In genomic region chr2:67616749-67617148, GRCh38 we compare ENCODE assay signal across 9 cellular contexts.
DNase-seq lines count a peak whose midpoint lies in the region; ATAC-seq and TF ChIP-seq lines count a peak whose summit lies in the region.
"Had no signal": no experiment of that assay in that cellular context is flagged by ENCODE, and none has a peak within 500 bp of the region (broad histone marks: within the 10 kb centered on the region; RNA-seq: fewer than 3 reads in every experiment).

No MANE protein-coding gene starts in this region.

- H3K4me3 Mint-ChIP-seq in HFFc6, result no peak overlapping the region
- H3K4me3 Mint-ChIP-seq in endothelial cell (ENCODE audit: unreplicated experiment), result no peak overlapping the region
- no peak overlapping the region for H3K4me3 Mint-ChIP-seq in effector memory CD8-positive, alpha-beta T cell
- H3K4me3 Mint-ChIP-seq in activated naive CD8-positive, alpha-beta T cell treated with anti-CD3 and anti-CD28 coated beads for 36 hours, result no peak overlapping the region

- H3K27ac Mint-ChIP-seq in HFFc6, result 0 out of 2 replicates have a peak overlapping the region, but pooled peaks have one; percentile 19
- H3K27ac Mint-ChIP-seq in endothelial cell (ENCODE audit: unreplicated experiment), result no peak overlapping the region
- H3K27ac Mint-ChIP-seq in effector memory CD8-positive, alpha-beta T cell, result no peak overlapping the region
- H3K27ac Mint-ChIP-seq in activated naive CD8-positive, alpha-beta T cell treated with anti-CD3 and anti-CD28 coated beads for 36 hours, result no peak overlapping the region

- H3K4me1 Mint-ChIP-seq in HFFc6 (ENCODE audit: low read depth) (no peaks in the 10 kb centered on the region; the same call in 1 of the 2 replicates), endothelial cell (ENCODE audit: unreplicated experiment) (no peaks in the 10 kb centered on the region)
- H3K4me1 Mint-ChIP-seq in effector memory CD8-positive, alpha-beta T cell (ENCODE audit: low read depth in 2 of 2), result no peaks in the 10 kb centered on the region
- H3K4me1 Mint-ChIP-seq in activated naive CD8-positive, alpha-beta T cell treated with anti-CD3 and anti-CD28 coated beads for 36 hours, result no peaks in the 10 kb centered on the region

- H3K9me3 Mint-ChIP-seq in HFFc6, result no peaks in the 10 kb centered on the region
- H3K9me3 Mint-ChIP-seq in endothelial cell (ENCODE audit: unreplicated experiment), result no peaks in the 10 kb centered on the region
- H3K9me3 Mint-ChIP-seq in effector memory CD8-positive, alpha-beta T cell, result no peaks in the 10 kb centered on the region
- H3K9me3 Mint-ChIP-seq in activated naive CD8-positive, alpha-beta T cell treated with anti-CD3 and anti-CD28 coated beads for 36 hours, result no peaks in the 10 kb centered on the region

- DNase-seq in HFFc6, result no peak
- peak; percentile 28 for DNase-seq in RPMI7951 (ENCODE audit: low read depth)
- peak; percentile 34 for DNase-seq in myocyte (ENCODE audit: low read depth)
- DNase-seq in endothelial cell (ENCODE audit: low spot score), result no peak
- no peak for DNase-seq in effector memory CD8-positive, alpha-beta T cell
- DNase-seq in activated naive CD8-positive, alpha-beta T cell treated with anti-CD3 and anti-CD28 coated beads for 36 hours, result no peak
- DNase-seq in activated CD4-positive, alpha-beta T cell treated with anti-CD3 and anti-CD28 coated beads for 48 hours, result no peak
- DNase-seq: NCI-H2107 had no signal

- TF ChIP-seq CTCF in HFFc6 (IDR thresholded peaks at IDR 0.05) (no peak), endothelial cell (IDR thresholded peaks at IDR 0.05; ENCODE audit: unreplicated experiment) (no peak)

- ATAC-seq in GM18502 (IDR thresholded peaks at IDR 0.05; ENCODE audit: poor library complexity, unreplicated experiment), result peak; percentile 88
- ATAC-seq in effector memory CD8-positive, alpha-beta T cell (replicated peaks), result no peak

- H3K27me3 Mint-ChIP-seq in HFFc6 (ENCODE audit: insufficient read depth), result no peaks in the 10 kb centered on the region
- H3K27me3 Mint-ChIP-seq in endothelial cell (ENCODE audit: unreplicated experiment), result no peaks in the 10 kb centered on the region
- H3K27me3 Mint-ChIP-seq in effector memory CD8-positive, alpha-beta T cell, result no peaks in the 10 kb centered on the region
- no peaks in the 10 kb centered on the region for H3K27me3 Mint-ChIP-seq in activated naive CD8-positive, alpha-beta T cell treated with anti-CD3 and anti-CD28 coated beads for 36 hours

- H3K36me3 Mint-ChIP-seq in HFFc6 (ENCODE audit: low read depth) (no peaks in the 10 kb centered on the region), endothelial cell (ENCODE audit: low read depth, unreplicated experiment) (no peaks in the 10 kb centered on the region)
- H3K36me3 Mint-ChIP-seq in effector memory CD8-positive, alpha-beta T cell (ENCODE audit: insufficient read depth), result no peaks in the 10 kb centered on the region
- no peaks in the 10 kb centered on the region for H3K36me3 Mint-ChIP-seq in activated naive CD8-positive, alpha-beta T cell treated with anti-CD3 and anti-CD28 coated beads for 36 hours

Comparison
In these comparisons a context has a peak if more than half of its experiments do, and no peak if none do; other contexts are left out.
1. DNase-seq: peak in RPMI7951 (single experiment) and myocyte (single experiment); none in HFFc6 (single experiment), endothelial cell (single experiment), effector memory CD8-positive, alpha-beta T cell (0 of 3), activated naive CD8-positive, alpha-beta T cell treated with anti-CD3 and anti-CD28 coated beads for 36 hours (single experiment) and activated CD4-positive, alpha-beta T cell treated with anti-CD3 and anti-CD28 coated beads for 48 hours (single experiment).